Comparison of ENCODE assay signal across 14 cellular contexts in the genomic region with DNA sequence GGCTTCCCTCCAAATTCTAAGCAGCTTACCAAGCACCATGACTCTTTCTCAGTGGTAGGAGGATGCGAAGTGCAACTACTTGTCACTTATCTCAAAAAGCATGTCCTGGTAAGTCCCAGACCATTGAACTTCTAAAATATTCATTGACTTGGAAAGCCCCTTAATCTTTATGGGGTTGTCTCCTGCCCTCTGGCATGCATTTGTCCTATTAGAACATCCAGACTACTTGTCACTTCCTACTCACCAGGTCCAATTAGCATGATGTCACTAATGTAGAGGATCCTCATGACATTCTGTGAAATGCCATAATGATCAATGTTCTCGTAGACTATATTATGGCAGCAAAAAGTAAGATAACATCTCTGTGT.
DNase-seq lines count a peak whose midpoint lies in the region; ATAC-seq lines count a peak whose summit lies in the region.
"Had no signal": no experiment of that assay in that cellular context is flagged by ENCODE, and none has a peak within 500 bp of the region (broad histone marks: within the 10 kb centered on the region; RNA-seq: fewer than 3 reads in every experiment).

No MANE protein-coding gene starts in this region.

- DNase-seq in NCI-H2107 (lab: John Stamatoyannopoulos, UW) (no peak), inferior parietal cortex (ENCODE audit: extremely low spot score) (no peak)
- DNase-seq in activated CD4-positive, alpha-beta T cell treated with anti-CD3 and anti-CD28 coated beads, Interleukin-2, amount 50 U/mL, for 1 hour, result no peak
- DNase-seq: activated CD8-positive, alpha-beta memory T cell treated with anti-CD3 and anti-CD28 coated beads, Interleukin-2, amount 50 U/mL, for 48 hours; effector memory CD4-positive, alpha-beta T cell; IMR-90; left ventricle myocardium superior; NCI-H1092 treated with DMSO at 0.1 percent for 48 hours; SW 1271 had no signal

- ATAC-seq in GM18499 (IDR thresholded peaks at IDR 0.05; ENCODE audit: insufficient read depth, unreplicated experiment) (peak; percentile 19), GM19372 (IDR thresholded peaks at IDR 0.05; ENCODE audit: low read depth, unreplicated experiment) (peak; percentile 34), HG02763 (IDR thresholded peaks at IDR 0.05; ENCODE audit: unreplicated experiment) (peak; percentile 45), HG03442 (IDR thresholded peaks at IDR 0.05; ENCODE audit: unreplicated experiment) (peak; percentile 42), GM19467 (IDR thresholded peaks at IDR 0.05; ENCODE audit: unreplicated experiment) (no peak)
- ATAC-seq: left ventricle myocardium superior had no signal
